In genomic region chr17:35660902-35661301, GRCh38 we compare ENCODE assay signal across 30 cellular contexts.
A peak's percentile ranks its signal among the peaks of the same experiment; 100 is the strongest.
DNase-seq lines count a peak whose midpoint lies in the region; ATAC-seq and TF ChIP-seq lines count a peak whose summit lies in the region.
"Had no signal": no experiment of that assay in that cellular context is flagged by ENCODE, and none has a peak within 500 bp of the region (broad histone marks: within the 10 kb centered on the region; RNA-seq: fewer than 3 reads in every experiment).

No MANE protein-coding gene starts in this region.

- intact Hi-C loops in Right ventricle myocardium inferior (cut with DNase I) (loop anchor here (2.0 to 5.0 kb wide), 2 partner anchors 49 to 88 kb away; no protein-coding TSS in a partner anchor), left ventricle myocardium inferior (cut with micrococcal nuclease) (no loop called here)

- H3K27me3 ChIP-seq in right atrium auricular region = no peaks in the 10 kb centered on the region
- H3K27me3 ChIP-seq in left ventricle myocardium inferior (ENCODE audit: low read depth) = no peaks in the 10 kb centered on the region
- no peaks in the 10 kb centered on the region for H3K27me3 ChIP-seq in skeletal muscle tissue (ENCODE audit: control insufficient read depth in 3 of 3, insufficient read depth in 3 of 3, low read length in 3 of 3)
- H3K27me3 ChIP-seq: adrenal gland, colonic mucosa, Peyer's patch had no signal

- ATAC-seq in Right ventricle myocardium inferior (peak; percentile 86), HG03469 (IDR thresholded peaks at IDR 0.05; ENCODE audit: unreplicated experiment) (no peak), GM19035 (IDR thresholded peaks at IDR 0.05; ENCODE audit: unreplicated experiment) (no peak)
- ATAC-seq: activated CD8-positive, alpha-beta T cell treated with anti-CD3 and anti-CD28 coated beads, Interleukin-2, amount 10 ng/mL, durations not matched to agents 7 days and 5 days; activated T-helper 17 cell treated with anti-CD3 and anti-CD28 coated beads, Interleukin-2, amount 50 U/mL, for 72 hours; effector memory CD8-positive, alpha-beta T cell; stimulated activated naive CD8-positive, alpha-beta T cell treated with anti-CD3 and anti-CD28 coated beads, Interleukin-15, Interleukin-2, amounts not matched to agents 100 U/mL and 50 U/mL, for 24 hours had no signal

- H3K4me3 ChIP-seq in right atrium auricular region (no peak overlapping the region), left ventricle myocardium inferior (no peak overlapping the region), skeletal muscle tissue (ENCODE audit: low read length in 3 of 3) (no peak overlapping the region)
- H3K4me3 ChIP-seq: adrenal gland, colonic mucosa, Peyer's patch, smooth muscle cell had no signal

- H3K27ac ChIP-seq in right atrium auricular region (no peak overlapping the region), left ventricle myocardium inferior (replicated peaks) (no peak overlapping the region), skeletal muscle tissue (ENCODE audit: low read depth, low read length) (peak overlapping the region; percentile 19)
- H3K27ac ChIP-seq: adrenal gland, colonic mucosa, HL-60, Peyer's patch had no signal

- peaks cover 39% of the 10 kb centered on the region for H3K36me3 ChIP-seq in right atrium auricular region
- H3K36me3 ChIP-seq in left ventricle myocardium inferior = peaks cover 54% of the 10 kb centered on the region
- peaks cover 4 to 20% (median 15%) of the 10 kb centered on the region in 3 donors for H3K36me3 ChIP-seq in skeletal muscle tissue (ENCODE audit: control insufficient read depth in 3 of 3, insufficient read depth in 3 of 3, low read length in 3 of 3)
- H3K36me3 ChIP-seq: colonic mucosa had no signal

- TF ChIP-seq CTCF in right atrium auricular region (IDR thresholded peaks at IDR 0.05) (peak in 1 of 2 donors; percentile 57), left ventricle myocardium inferior (IDR thresholded peaks at IDR 0.05; ENCODE audit: borderline replicate concordance) (peak; percentile 56)

- H3K9me3 ChIP-seq in right atrium auricular region (no peaks in the 10 kb centered on the region), left ventricle myocardium inferior (replicated peaks) (no peaks in the 10 kb centered on the region), skeletal muscle tissue (ENCODE audit: control insufficient read depth in 3 of 3, low read length in 3 of 3) (no peaks in the 10 kb centered on the region)
- H3K9me3 ChIP-seq: adrenal gland, colonic mucosa, Peyer's patch had no signal

- peak overlapping the region in 1 of 3 donors; percentile 17 for H3K9ac ChIP-seq in skeletal muscle tissue (ENCODE audit: low read depth in 1 of 3, low read length in 3 of 3)

- DNase-seq in Right ventricle myocardium inferior (ENCODE audit: missing footprints) = no peak
- DNase-seq in right atrium auricular region (ENCODE audit: low spot score) = no peak
- peak; percentile 13 for DNase-seq in cerebellum (ENCODE audit: low spot score)
- no peak for DNase-seq in left ventricle myocardium inferior
- DNase-seq in KG1 (lab: John Stamatoyannopoulos, UW) = no peak
- DNase-seq: activated CD4-positive, alpha-beta T cell treated with anti-CD3 and anti-CD28 coated beads for 4 hours; activated CD8-positive, alpha-beta T cell treated with anti-CD3 and anti-CD28 coated beads, Interleukin-2, amount 10 ng/mL, durations not matched to agents 7 days and 5 days; activated naive CD4-positive, alpha-beta T cell treated with anti-CD3 and anti-CD28 coated beads, Interleukin-2, amount 10 ng/mL, durations not matched to agents 7 days and 5 days; adrenal gland; CD4-positive, alpha-beta T cell; colonic mucosa; effector memory CD8-positive, alpha-beta T cell; erythroblast; foreskin fibroblast; H7; Karpas-422; kidney; NCI-H1417 treated with DMSO at 0.1 percent for 48 hours; NCI-H2081 treated with DMSO at 0.1 percent for 48 hours; NCI-H345; NCI-H748 treated with DMSO at 0.1 percent for 48 hours; nephron progenitor cell; Peyer's patch; stimulated activated naive CD8-positive, alpha-beta T cell treated with anti-CD3 and anti-CD28 coated beads, Interleukin-15, Interleukin-2, amounts not matched to agents 100 U/mL and 50 U/mL, for 24 hours had no signal

- no peaks in the 10 kb centered on the region for H3K4me1 ChIP-seq in right atrium auricular region
- H3K4me1 ChIP-seq in left ventricle myocardium inferior = peaks cover 8% of the 10 kb centered on the region
- H3K4me1 ChIP-seq in skeletal muscle tissue (ENCODE audit: control insufficient read depth in 3 of 3, insufficient read depth in 3 of 3, low read length in 3 of 3) = peaks cover 0 to 8% (median 4%) of the 10 kb centered on the region in 3 donors
- H3K4me1 ChIP-seq: adrenal gland, colonic mucosa, Peyer's patch had no signal
